In genomic region chr10:81145975-81146374, GRCh38 we compare ENCODE assay signal across 29 cellular contexts.
"Had no signal": no experiment of that assay in that cellular context is flagged by ENCODE, and none has a peak within 500 bp of the region (broad histone marks: within the 10 kb centered on the region; RNA-seq: fewer than 3 reads in every experiment).

No MANE protein-coding gene starts in this region.

- H3K4me2 ChIP-seq: SK-N-SH had no signal

- H3K9me3 ChIP-seq: Peyer's patch, SJSA1, SK-N-SH had no signal

- H3K9ac ChIP-seq: SK-N-SH had no signal

- H3K27ac ChIP-seq: Peyer's patch, SJSA1 had no signal

- H3K27me3 ChIP-seq: Peyer's patch, SJSA1 had no signal

- H3K4me3 ChIP-seq: Peyer's patch, SJSA1 had no signal

- H3K4me1 ChIP-seq: Peyer's patch, SJSA1 had no signal

- H3K36me3 ChIP-seq: Peyer's patch, SJSA1 had no signal

- DNase-seq: Karpas-422, MM.1S, MV-4-11, NCI-H1092, NCI-H1105, NCI-H1417 treated with DMSO at 0.1 percent for 48 hours, NCI-H146, NCI-H1694, NCI-H187, NCI-H1930, NCI-H2029 treated with DMSO at 0.1 percent for 48 hours, NCI-H2081 treated with DMSO at 0.1 percent for 48 hours, NCI-H2107, NCI-H2171, NCI-H226, NCI-H446 treated with DMSO at 0.1 percent for 48 hours, NCI-H510A, NCI-H524, NCI-H526, NCI-H69, NCI-H748 treated with DMSO at 0.1 percent for 48 hours, NCI-H82, Peyer's patch, Right ventricle myocardium superior, RPMI8226, SHP77 treated with DMSO at 0.1 percent for 48 hours, SK-N-SH, SW 1271 had no signal
